ENCODE assay signal across 1 cellular context in the genomic region with DNA sequence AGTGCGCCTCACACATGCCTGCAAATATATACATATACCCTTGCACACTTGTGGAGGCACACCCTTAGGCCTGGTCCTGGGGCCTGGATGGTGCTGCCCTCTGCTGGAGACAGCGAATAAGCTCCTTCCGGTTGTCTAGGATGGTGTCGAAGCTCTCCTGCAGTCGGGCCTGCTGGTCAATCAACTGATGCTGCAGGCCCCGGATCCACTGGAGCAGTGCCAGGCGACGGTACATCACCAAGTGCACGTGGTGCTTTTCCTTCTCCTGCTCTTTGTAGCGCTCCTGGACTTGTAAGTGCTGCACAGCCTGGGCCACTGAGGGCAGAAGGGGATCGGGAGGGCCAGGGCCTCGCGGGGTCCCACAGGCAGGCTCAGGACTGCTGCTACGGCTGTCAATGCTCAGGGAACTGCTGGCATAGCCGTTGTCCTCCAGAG.
TF ChIP-seq lines count a peak whose summit lies in the region.

No MANE protein-coding gene starts in this region.

TF ChIP-seq in HepG2, 621 proteins besides CTCF, POLR2A, EP300 and RAD21 (continued from another document):
- TF ChIP-seq, protein P1, sequence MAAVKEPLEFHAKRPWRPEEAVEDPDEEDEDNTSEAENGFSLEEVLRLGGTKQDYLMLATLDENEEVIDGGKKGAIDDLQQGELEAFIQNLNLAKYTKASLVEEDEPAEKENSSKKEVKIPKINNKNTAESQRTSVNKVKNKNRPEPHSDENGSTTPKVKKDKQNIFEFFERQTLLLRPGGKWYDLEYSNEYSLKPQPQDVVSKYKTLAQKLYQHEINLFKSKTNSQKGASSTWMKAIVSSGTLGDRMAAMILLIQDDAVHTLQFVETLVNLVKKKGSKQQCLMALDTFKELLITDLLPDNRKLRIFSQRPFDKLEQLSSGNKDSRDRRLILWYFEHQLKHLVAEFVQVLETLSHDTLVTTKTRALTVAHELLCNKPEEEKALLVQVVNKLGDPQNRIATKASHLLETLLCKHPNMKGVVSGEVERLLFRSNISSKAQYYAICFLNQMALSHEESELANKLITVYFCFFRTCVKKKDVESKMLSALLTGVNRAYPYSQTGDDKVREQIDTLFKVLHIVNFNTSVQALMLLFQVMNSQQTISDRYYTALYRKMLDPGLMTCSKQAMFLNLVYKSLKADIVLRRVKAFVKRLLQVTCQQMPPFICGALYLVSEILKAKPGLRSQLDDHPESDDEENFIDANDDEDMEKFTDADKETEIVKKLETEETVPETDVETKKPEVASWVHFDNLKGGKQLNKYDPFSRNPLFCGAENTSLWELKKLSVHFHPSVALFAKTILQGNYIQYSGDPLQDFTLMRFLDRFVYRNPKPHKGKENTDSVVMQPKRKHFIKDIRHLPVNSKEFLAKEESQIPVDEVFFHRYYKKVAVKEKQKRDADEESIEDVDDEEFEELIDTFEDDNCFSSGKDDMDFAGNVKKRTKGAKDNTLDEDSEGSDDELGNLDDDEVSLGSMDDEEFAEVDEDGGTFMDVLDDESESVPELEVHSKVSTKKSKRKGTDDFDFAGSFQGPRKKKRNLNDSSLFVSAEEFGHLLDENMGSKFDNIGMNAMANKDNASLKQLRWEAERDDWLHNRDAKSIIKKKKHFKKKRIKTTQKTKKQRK (IDR thresholded peaks at IDR 0.05; ENCODE audit: low read length): no peak
- TF ChIP-seq YEATS2 (CRISPR knock-in tag; IDR thresholded peaks at IDR 0.05; ENCODE audit: borderline replicate concordance) (0 out of 2 replicates have a peak, but pooled peaks have one; percentile 32), KMT2B (CRISPR knock-in tag; IDR thresholded peaks at IDR 0.05) (no peak), ZNF530 (CRISPR knock-in tag; IDR thresholded peaks at IDR 0.05; ENCODE audit: low read depth) (no peak), ZNF878 (CRISPR knock-in tag; IDR thresholded peaks at IDR 0.05) (no peak), RFX1 (IDR thresholded peaks at IDR 0.05) (no peak), ZNF850 (CRISPR knock-in tag; conservative IDR thresholded peaks at IDR 0.05) (no peak), ZSCAN9 (CRISPR knock-in tag; IDR thresholded peaks at IDR 0.05; ENCODE audit: borderline replicate concordance) (no peak), GABPA (IDR thresholded peaks at IDR 0.05; ENCODE audit: low read depth, low read length) (no peak), GABPA (CRISPR knock-in tag; IDR thresholded peaks at IDR 0.05; ENCODE audit: low read depth) (peak; percentile 76), ZFAT (CRISPR knock-in tag; conservative IDR thresholded peaks at IDR 0.05) (no peak), HIVEP1 (CRISPR knock-in tag; IDR thresholded peaks at IDR 0.05) (no peak), AGO1 (IDR thresholded peaks at IDR 0.05; ENCODE audit: low read depth, low read length, poor library complexity, severe bottlenecking) (no peak), ZEB1 (IDR thresholded peaks at IDR 0.05; ENCODE audit: insufficient replicate concordance, low read depth) (no peak), TOPORS (CRISPR knock-in tag; IDR thresholded peaks at IDR 0.05) (no peak), NONO (IDR thresholded peaks at IDR 0.05) (no peak), NONO (CRISPR knock-in tag; conservative IDR thresholded peaks at IDR 0.05) (peak; percentile 34; the same call in 1 of the 2 replicates), JUNB (CRISPR knock-in tag; IDR thresholded peaks at IDR 0.05; ENCODE audit: borderline replicate concordance) (no peak), ZNF460 (CRISPR knock-in tag; IDR thresholded peaks at IDR 0.05; ENCODE audit: borderline replicate concordance) (no peak), SAP130 (CRISPR knock-in tag; IDR thresholded peaks at IDR 0.05; ENCODE audit: low read depth) (0 out of 2 replicates have a peak, but pooled peaks have one; percentile 19), MBD4 (IDR thresholded peaks at IDR 0.05; ENCODE audit: borderline replicate concordance, low read length) (no peak), FOXK1 (CRISPR knock-in tag; IDR thresholded peaks at IDR 0.05; ENCODE audit: borderline replicate concordance, low read depth) (no peak), MAF1 (CRISPR knock-in tag; IDR thresholded peaks at IDR 0.05; ENCODE audit: borderline replicate concordance) (no peak), KAT2B (IDR thresholded peaks at IDR 0.05; ENCODE audit: borderline replicate concordance, low read depth, low read length) (no peak), HOXA7 (CRISPR knock-in tag; IDR thresholded peaks at IDR 0.05) (no peak), ZBTB38 (CRISPR knock-in tag; IDR thresholded peaks at IDR 0.05) (0 out of 2 replicates have a peak, but pooled peaks have one; percentile 19), SALL1 (CRISPR knock-in tag; IDR thresholded peaks at IDR 0.05) (0 out of 2 replicates have a peak, but pooled peaks have one; percentile 35)
- TF ChIP-seq, protein P2, sequence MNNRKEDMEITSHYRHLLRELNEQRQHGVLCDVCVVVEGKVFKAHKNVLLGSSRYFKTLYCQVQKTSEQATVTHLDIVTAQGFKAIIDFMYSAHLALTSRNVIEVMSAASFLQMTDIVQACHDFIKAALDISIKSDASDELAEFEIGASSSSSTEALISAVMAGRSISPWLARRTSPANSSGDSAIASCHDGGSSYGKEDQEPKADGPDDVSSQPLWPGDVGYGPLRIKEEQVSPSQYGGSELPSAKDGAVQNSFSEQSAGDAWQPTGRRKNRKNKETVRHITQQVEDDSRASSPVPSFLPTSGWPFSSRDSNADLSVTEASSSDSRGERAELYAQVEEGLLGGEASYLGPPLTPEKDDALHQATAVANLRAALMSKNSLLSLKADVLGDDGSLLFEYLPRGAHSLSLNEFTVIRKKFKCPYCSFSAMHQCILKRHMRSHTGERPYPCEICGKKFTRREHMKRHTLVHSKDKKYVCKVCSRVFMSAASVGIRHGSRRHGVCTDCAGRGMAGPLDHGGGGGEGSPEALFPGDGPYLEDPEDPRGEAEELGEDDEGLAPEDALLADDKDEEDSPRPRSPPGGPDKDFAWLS (CRISPR knock-in tag; IDR thresholded peaks at IDR 0.05; ENCODE audit: borderline replicate concordance): no peak
- TF ChIP-seq, protein P3, sequence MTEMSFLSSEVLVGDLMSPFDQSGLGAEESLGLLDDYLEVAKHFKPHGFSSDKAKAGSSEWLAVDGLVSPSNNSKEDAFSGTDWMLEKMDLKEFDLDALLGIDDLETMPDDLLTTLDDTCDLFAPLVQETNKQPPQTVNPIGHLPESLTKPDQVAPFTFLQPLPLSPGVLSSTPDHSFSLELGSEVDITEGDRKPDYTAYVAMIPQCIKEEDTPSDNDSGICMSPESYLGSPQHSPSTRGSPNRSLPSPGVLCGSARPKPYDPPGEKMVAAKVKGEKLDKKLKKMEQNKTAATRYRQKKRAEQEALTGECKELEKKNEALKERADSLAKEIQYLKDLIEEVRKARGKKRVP (CRISPR knock-in tag; IDR thresholded peaks at IDR 0.05): no peak
- TF ChIP-seq, protein P4, sequence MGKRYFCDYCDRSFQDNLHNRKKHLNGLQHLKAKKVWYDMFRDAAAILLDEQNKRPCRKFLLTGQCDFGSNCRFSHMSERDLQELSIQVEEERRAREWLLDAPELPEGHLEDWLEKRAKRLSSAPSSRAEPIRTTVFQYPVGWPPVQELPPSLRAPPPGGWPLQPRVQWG (CRISPR knock-in tag; IDR thresholded peaks at IDR 0.05; ENCODE audit: borderline replicate concordance, low read depth): no peak
- TF ChIP-seq, protein P5, sequence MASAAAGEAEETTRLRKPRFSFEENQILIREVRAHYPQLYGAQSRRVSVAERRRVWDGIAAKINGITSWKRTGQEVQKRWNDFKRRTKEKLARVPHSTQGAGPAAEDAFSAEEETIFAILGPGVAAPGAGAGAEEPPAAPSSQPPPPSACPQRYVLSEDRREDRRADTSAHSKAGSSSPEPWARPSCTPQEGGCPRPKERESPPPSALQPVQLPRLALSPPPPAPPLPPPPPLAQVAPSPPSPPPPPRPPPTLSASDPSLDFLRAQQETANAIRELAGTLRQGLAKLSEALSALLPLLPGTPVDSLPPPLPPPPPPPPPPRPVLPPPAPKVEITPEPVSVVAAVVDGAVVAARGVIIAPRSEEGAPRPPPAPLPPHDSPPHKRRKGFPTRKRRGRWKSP (CRISPR knock-in tag; IDR thresholded peaks at IDR 0.05): no peak
- TF ChIP-seq, protein P6, sequence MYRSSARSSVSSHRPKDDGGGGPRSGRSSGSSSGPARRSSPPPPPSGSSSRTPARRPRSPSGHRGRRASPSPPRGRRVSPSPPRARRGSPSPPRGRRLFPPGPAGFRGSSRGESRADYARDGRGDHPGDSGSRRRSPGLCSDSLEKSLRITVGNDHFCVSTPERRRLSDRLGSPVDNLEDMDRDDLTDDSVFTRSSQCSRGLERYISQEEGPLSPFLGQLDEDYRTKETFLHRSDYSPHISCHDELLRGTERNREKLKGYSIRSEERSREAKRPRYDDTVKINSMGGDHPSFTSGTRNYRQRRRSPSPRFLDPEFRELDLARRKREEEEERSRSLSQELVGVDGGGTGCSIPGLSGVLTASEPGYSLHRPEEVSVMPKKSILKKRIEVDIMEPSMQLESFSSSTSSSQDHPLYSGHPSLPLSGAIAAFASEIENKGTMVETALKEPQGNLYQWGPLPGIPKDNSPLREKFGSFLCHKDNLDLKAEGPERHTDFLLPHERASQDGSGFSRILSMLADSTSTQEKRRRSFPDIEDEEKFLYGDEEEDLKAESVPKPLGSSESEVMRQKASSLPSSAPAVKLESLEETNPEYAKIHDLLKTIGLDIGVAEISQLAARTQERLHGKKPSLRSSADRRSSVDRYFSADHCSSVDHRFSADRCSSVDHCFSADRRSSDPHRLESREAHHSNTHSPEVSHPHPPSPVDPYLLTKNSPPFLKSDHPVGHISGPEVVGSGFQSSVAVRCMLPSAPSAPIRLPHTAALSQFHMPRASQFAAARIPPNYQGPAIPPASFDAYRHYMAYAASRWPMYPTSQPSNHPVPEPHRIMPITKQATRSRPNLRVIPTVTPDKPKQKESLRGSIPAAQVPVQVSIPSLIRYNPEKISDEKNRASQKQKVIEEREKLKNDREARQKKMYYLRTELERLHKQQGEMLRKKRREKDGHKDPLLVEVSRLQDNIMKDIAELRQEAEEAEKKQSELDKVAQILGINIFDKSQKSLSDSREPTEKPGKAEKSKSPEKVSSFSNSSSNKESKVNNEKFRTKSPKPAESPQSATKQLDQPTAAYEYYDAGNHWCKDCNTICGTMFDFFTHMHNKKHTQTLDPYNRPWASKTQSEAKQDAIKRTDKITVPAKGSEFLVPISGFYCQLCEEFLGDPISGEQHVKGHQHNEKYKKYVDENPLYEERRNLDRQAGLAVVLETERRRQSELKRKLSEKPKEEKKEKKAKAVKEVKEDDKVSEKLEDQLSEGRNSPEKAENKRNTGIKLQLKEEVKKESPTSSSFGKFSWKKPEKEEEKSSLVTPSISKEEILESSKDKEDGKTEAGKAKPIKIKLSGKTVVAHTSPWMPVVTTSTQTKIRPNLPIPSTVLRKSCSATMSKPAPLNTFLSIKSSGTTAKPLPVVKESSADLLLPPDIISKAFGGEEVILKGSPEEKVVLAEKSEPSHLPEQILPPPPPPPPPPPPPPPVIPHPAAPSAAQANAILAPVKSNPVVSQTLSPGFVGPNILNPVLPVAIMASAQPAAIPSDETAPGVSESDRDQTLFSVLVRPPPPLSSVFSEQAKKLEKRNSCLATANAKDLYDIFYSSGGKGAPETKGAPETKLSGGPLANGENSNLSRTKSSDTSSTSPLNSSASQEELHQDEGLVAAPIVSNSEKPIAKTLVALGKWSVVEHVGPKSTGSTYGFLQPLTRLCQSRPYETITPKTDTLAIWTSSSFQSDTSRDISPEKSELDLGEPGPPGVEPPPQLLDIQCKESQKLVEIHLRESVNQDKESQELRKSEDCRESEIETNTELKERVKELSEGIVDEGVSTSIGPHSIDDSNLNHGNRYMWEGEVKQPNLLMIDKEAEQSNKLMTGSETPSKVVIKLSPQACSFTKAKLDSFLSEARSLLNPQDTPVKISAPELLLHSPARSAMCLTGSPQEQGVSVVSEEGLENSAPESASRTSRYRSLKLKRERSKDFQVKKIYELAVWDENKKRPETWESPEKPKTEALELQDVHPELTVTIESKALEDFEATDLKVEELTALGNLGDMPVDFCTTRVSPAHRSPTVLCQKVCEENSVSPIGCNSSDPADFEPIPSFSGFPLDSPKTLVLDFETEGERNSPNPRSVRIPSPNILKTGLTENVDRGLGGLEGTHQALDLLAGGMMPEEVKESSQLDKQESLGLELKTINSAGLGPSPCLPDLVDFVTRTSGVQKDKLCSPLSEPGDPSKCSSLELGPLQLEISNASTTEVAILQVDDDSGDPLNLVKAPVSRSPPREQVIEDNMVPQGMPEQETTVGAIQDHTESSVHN (CRISPR knock-in tag; IDR thresholded peaks at IDR 0.05): no peak
- TF ChIP-seq, protein P7, sequence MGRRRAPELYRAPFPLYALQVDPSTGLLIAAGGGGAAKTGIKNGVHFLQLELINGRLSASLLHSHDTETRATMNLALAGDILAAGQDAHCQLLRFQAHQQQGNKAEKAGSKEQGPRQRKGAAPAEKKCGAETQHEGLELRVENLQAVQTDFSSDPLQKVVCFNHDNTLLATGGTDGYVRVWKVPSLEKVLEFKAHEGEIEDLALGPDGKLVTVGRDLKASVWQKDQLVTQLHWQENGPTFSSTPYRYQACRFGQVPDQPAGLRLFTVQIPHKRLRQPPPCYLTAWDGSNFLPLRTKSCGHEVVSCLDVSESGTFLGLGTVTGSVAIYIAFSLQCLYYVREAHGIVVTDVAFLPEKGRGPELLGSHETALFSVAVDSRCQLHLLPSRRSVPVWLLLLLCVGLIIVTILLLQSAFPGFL (CRISPR knock-in tag; IDR thresholded peaks at IDR 0.05): no peak
- TF ChIP-seq, protein P8, sequence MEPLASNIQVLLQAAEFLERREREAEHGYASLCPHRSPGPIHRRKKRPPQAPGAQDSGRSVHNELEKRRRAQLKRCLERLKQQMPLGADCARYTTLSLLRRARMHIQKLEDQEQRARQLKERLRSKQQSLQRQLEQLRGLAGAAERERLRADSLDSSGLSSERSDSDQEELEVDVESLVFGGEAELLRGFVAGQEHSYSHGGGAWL (CRISPR knock-in tag; IDR thresholded peaks at IDR 0.05): no peak
